Comparison of ENCODE assay signal across 28 cellular contexts in the genomic region with DNA sequence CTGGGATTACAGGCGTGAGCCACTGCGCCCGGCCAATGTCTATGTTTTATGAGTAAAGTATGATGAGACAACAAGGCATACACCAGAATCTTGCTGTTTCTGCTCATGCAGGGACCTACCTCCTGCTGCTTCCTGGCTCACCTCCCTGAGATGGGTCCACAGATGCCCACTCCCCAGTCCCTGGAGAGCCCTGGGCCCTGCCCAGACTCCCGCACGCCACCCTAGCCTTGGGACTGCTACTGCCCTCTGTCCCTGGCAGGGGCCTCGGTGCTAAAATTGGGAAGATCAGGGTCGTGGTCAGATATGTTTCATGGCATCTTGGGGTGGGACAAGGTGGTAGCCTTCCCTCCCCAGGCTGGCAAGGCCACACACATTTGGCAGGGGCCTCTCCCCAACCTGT.
"Had no signal": no experiment of that assay in that cellular context is flagged by ENCODE, and none has a peak within 500 bp of the region (broad histone marks: within the 10 kb centered on the region; RNA-seq: fewer than 3 reads in every experiment).

No MANE protein-coding gene starts in this region.

- H3K27ac ChIP-seq: stomach, suprapubic skin, testis, thoracic aorta, thyroid gland, tibial artery, tibial nerve, transverse colon, upper lobe of left lung, upper lobe of right lung, uterus, vagina had no signal

- H3K4me3 ChIP-seq: stomach, suprapubic skin, testis, thoracic aorta, thyroid gland, tibial artery, tibial nerve, transverse colon, upper lobe of left lung, upper lobe of right lung, uterus, vagina had no signal

- H3K27me3 ChIP-seq: suprapubic skin, testis, thyroid gland, tibial artery, tibial nerve, transverse colon, upper lobe of left lung, upper lobe of right lung, uterus, vagina had no signal

- H3K9me3 ChIP-seq: suprapubic skin, testis, thoracic aorta, thyroid gland, tibial nerve, transverse colon, upper lobe of right lung, uterus had no signal

- DNase-seq: stimulated activated CD4-positive, alpha-beta T cell treated with anti-CD3 and anti-CD28 coated beads, Interleukin-2, amount 100 ng/mL, for 48 hours; stimulated activated CD4-positive, alpha-beta T cell treated with anti-CD3 and anti-CD28 coated beads, Interleukin-4, amount 100 ng/mL, for 1 hour; stimulated activated CD4-positive, alpha-beta T cell treated with anti-CD3 and anti-CD28 coated beads, Interleukin-4, amount 100 ng/mL, for 24 hours; stimulated activated CD4-positive, alpha-beta T cell treated with anti-CD3 and anti-CD28 coated beads, Interleukin-4, amount 100 ng/mL, for 4 hours; stimulated activated CD8-positive, alpha-beta memory T cell treated with anti-CD3 and anti-CD28 coated beads, Interleukin-4, amount 100 ng/mL, for 48 hours; stimulated activated naive B cell treated with anti-CD40 and anti-IgM and Interleukin-4, amounts not matched to agents 10 μg/mL and 1 μg/mL and 100 μg/mL, for 72 hours; stimulated activated naive CD4-positive, alpha-beta T cell; stimulated activated naive CD4-positive, alpha-beta T cell treated with Interleukin-2 at 50 U/mL for 16 hours; stimulated activated naive CD8-positive, alpha-beta T cell treated with anti-CD3 and anti-CD28 coated beads, Interleukin-15, amount 100 ng/mL, for 72 hours; stimulated activated naive CD8-positive, alpha-beta T cell treated with anti-CD3 and anti-CD28 coated beads, Interleukin-15, Interleukin-2, amounts not matched to agents 100 U/mL and 50 U/mL, for 24 hours; stomach; substantia nigra; testis; thyroid gland; tibial artery; transverse colon; trophoblast cell; upper lobe of left lung; upper lobe of right lung; uterus had no signal

- H3K36me3 ChIP-seq: stomach, suprapubic skin, thoracic aorta, thyroid gland, tibial artery, tibial nerve, transverse colon, upper lobe of left lung, upper lobe of right lung, uterus, vagina had no signal

- H3K27ac Mint-ChIP-seq: stimulated activated effector memory CD8-positive, alpha-beta T cell treated with anti-CD3 and anti-CD28 coated beads, Interleukin-12 subunit alpha, Interleukin-12 subunit beta, amount 100 ng/mL, for 72 hours; stimulated activated memory B cell treated with anti-CD40 and anti-IgM and Interleukin-4, amounts not matched to agents 10 μg/mL and 1 μg/mL and 100 μg/mL, for 72 hours; stimulated activated naive B cell treated with anti-CD40 and anti-IgM and Interleukin-4, amounts not matched to agents 10 μg/mL and 1 μg/mL and 100 μg/mL, for 72 hours; stimulated activated naive CD8-positive, alpha-beta T cell treated with anti-CD3 and anti-CD28 coated beads, Interleukin-15, amount 100 ng/mL, for 72 hours; stimulated activated naive CD8-positive, alpha-beta T cell treated with anti-CD3 and anti-CD28 coated beads, Interleukin-15, Interleukin-2, amounts not matched to agents 100 ng/mL and 50 ng/mL, for 24 hours; type B pancreatic cell had no signal

- H3K4me1 ChIP-seq: testis, tibial nerve, upper lobe of right lung, uterus, vagina had no signal

- H3K27me3 Mint-ChIP-seq: stimulated activated memory B cell treated with anti-CD40 and anti-IgM and Interleukin-4, amounts not matched to agents 10 μg/mL and 1 μg/mL and 100 μg/mL, for 72 hours; stimulated activated naive B cell treated with anti-CD40 and anti-IgM and Interleukin-4, amounts not matched to agents 10 μg/mL and 1 μg/mL and 100 μg/mL, for 72 hours; stimulated activated naive CD8-positive, alpha-beta T cell treated with anti-CD3 and anti-CD28 coated beads, Interleukin-15, amount 100 ng/mL, for 72 hours; stimulated activated naive CD8-positive, alpha-beta T cell treated with anti-CD3 and anti-CD28 coated beads, Interleukin-15, Interleukin-2, amounts not matched to agents 100 ng/mL and 50 ng/mL, for 24 hours; type B pancreatic cell had no signal

- H3K36me3 Mint-ChIP-seq: type B pancreatic cell had no signal

- H3K4me3 Mint-ChIP-seq: stimulated activated effector memory CD8-positive, alpha-beta T cell treated with anti-CD3 and anti-CD28 coated beads, Interleukin-12 subunit alpha, Interleukin-12 subunit beta, amount 100 ng/mL, for 72 hours; stimulated activated memory B cell treated with anti-CD40 and anti-IgM and Interleukin-4, amounts not matched to agents 10 μg/mL and 1 μg/mL and 100 μg/mL, for 72 hours; stimulated activated naive B cell treated with anti-CD40 and anti-IgM and Interleukin-4, amounts not matched to agents 10 μg/mL and 1 μg/mL and 100 μg/mL, for 72 hours; stimulated activated naive CD8-positive, alpha-beta T cell treated with anti-CD3 and anti-CD28 coated beads, Interleukin-15, amount 100 ng/mL, for 72 hours; stimulated activated naive CD8-positive, alpha-beta T cell treated with anti-CD3 and anti-CD28 coated beads, Interleukin-15, Interleukin-2, amounts not matched to agents 100 ng/mL and 50 ng/mL, for 24 hours; type B pancreatic cell had no signal
